ENCODE assay signal across 17 cellular contexts in the genomic region with DNA sequence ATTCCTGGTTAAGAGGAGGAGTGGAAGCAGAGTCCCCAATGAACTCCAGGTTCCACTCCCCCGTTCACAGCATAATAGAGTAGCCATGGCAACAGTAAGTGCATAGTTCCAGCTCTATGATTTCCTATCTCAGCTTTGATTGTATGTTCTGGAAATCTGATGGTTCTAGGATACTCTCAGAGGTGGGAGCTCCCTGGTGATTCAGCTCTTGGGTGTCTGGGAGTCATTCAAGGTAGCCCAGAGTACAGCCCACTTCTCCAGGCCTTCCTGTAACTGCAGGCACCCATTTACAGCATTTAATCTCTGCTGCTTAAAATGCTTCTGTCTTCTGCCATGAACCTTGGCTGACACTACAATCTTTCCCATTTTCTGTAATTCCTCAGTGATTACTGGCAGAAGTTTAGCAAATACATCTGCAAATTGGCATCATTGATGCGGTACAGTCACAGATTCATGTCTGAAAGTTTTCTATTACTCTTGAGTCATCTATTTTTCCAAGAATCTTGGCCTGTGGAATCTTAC.
DNase-seq lines count a peak whose midpoint lies in the region; ATAC-seq and TF ChIP-seq lines count a peak whose summit lies in the region.
"Had no signal": no experiment of that assay in that cellular context is flagged by ENCODE, and none has a peak within 500 bp of the region (broad histone marks: within the 10 kb centered on the region; RNA-seq: fewer than 3 reads in every experiment).

No MANE protein-coding gene starts in this region.

- no TSS peak for BruUV-seq in MCF 10A (replicated peaks; lab: Mats Ljungman, UMichigan)

- no peaks in the 10 kb centered on the region for H3K27me3 Mint-ChIP-seq in MCF 10A (ENCODE audit: insufficient read depth, unreplicated experiment)
- H3K27me3 Mint-ChIP-seq: memory B cell had no signal

- no peaks in the 10 kb centered on the region for H3K27me3 ChIP-seq in breast epithelium
- no peaks in the 10 kb centered on the region for H3K27me3 ChIP-seq in skeletal muscle tissue (ENCODE audit: control insufficient read depth in 3 of 3, insufficient read depth in 3 of 3, low read length in 3 of 3)
- H3K27me3 ChIP-seq: adrenal gland, pancreas, SJSA1 had no signal

- H3K9me3 Mint-ChIP-seq in MCF 10A (ENCODE audit: unreplicated experiment): peaks cover 6% of the 10 kb centered on the region
- H3K9me3 Mint-ChIP-seq: memory B cell had no signal

- no peaks in the 10 kb centered on the region for H3K36me3 Mint-ChIP-seq in MCF 10A (ENCODE audit: insufficient read depth, unreplicated experiment)
- H3K36me3 Mint-ChIP-seq: memory B cell had no signal

- no peaks in the 10 kb centered on the region for H3K36me3 ChIP-seq in breast epithelium
- no peaks in the 10 kb centered on the region for H3K36me3 ChIP-seq in skeletal muscle tissue (ENCODE audit: control insufficient read depth in 3 of 3, insufficient read depth in 3 of 3, low read length in 3 of 3)
- H3K36me3 ChIP-seq: adrenal gland, pancreas, SJSA1 had no signal

- TF ChIP-seq POLR2A in breast epithelium (IDR thresholded peaks at IDR 0.05): no peak

- TF ChIP-seq CTCF in MCF 10A (IDR thresholded peaks at IDR 0.05; ENCODE audit: unreplicated experiment): no peak
- no peak for TF ChIP-seq CTCF in breast epithelium (IDR thresholded peaks at IDR 0.05)

- H3K9me3 ChIP-seq in breast epithelium (no peaks in the 10 kb centered on the region), skeletal muscle tissue (ENCODE audit: control insufficient read depth in 3 of 3, low read length in 3 of 3) (no peaks in the 10 kb centered on the region)
- H3K9me3 ChIP-seq: pancreas, SJSA1 had no signal

- ATAC-seq in GM19023 (IDR thresholded peaks at IDR 0.05; ENCODE audit: unreplicated experiment): no peak

- POLR2A ChIA-PET in MCF 10A (lab: Yijun Ruan, JAX): no interaction called here

- no peaks in the 10 kb centered on the region for H3K4me1 ChIP-seq in breast epithelium
- no peaks in the 10 kb centered on the region for H3K4me1 ChIP-seq in skeletal muscle tissue (ENCODE audit: control insufficient read depth in 3 of 3, insufficient read depth in 3 of 3, low read length in 3 of 3)
- H3K4me1 ChIP-seq: adrenal gland, pancreas, SJSA1 had no signal

- no peak overlapping the region for H3K4me3 Mint-ChIP-seq in MCF 10A (ENCODE audit: unreplicated experiment)
- H3K4me3 Mint-ChIP-seq: endodermal cell, memory B cell had no signal

- H3K27ac ChIP-seq in breast epithelium: peak overlapping the region in 1 of 2 donors; percentile 38
- H3K27ac ChIP-seq in skeletal muscle tissue (ENCODE audit: low read depth, low read length): peak overlapping the region; percentile 18
- H3K27ac ChIP-seq: adrenal gland, pancreas, SJSA1 had no signal

- intact Hi-C loops in MCF 10A (cut with micrococcal nuclease) (no loop called here), breast epithelium (cut with DNase I; ENCODE audit: low total_unique reads) (no loop called here)

- no peaks in the 10 kb centered on the region for H3K4me1 Mint-ChIP-seq in MCF 10A (ENCODE audit: insufficient read depth, unreplicated experiment)
- H3K4me1 Mint-ChIP-seq: endodermal cell, memory B cell had no signal

- no peak overlapping the region for H3K27ac Mint-ChIP-seq in MCF 10A (ENCODE audit: low read depth, unreplicated experiment)
- H3K27ac Mint-ChIP-seq: endodermal cell, memory B cell had no signal

- H3K9ac ChIP-seq in skeletal muscle tissue (ENCODE audit: low read depth in 1 of 3, low read length in 3 of 3): no peak overlapping the region

- H3K4me3 ChIP-seq in breast epithelium (no peak overlapping the region), skeletal muscle tissue (ENCODE audit: low read length in 3 of 3) (no peak overlapping the region)
- H3K4me3 ChIP-seq: adrenal gland, pancreas, SJSA1 had no signal

- peak; percentile 34 for DNase-seq in MCF 10A (ENCODE audit: unreplicated experiment)
- no peak for DNase-seq in breast epithelium (ENCODE audit: low spot score in 2 of 2)
- peak; percentile 64 for DNase-seq in amniotic stem cell (lab: John Stamatoyannopoulos, UW)
- DNase-seq in glomerular visceral epithelial cell (ENCODE audit: extremely low spot score): peak; percentile 26
- DNase-seq in SW 1271 (lab: John Stamatoyannopoulos, UW): no peak
- DNase-seq in cortex of kidney (lab: John Stamatoyannopoulos, UW): no peak
- DNase-seq: activated CD4-positive, CD25-positive, alpha-beta regulatory T cell; DMS79 treated with DMSO at 0.1 percent for 48 hours; endodermal cell; NCI-H1417 treated with DMSO at 0.1 percent for 48 hours; pancreas; stimulated activated CD4-positive, alpha-beta T cell treated with anti-CD3 and anti-CD28 coated beads, Interleukin-2, amount 100 ng/mL, for 24 hours had no signal

- CTCF ChIA-PET in MCF 10A (lab: Yijun Ruan, JAX): interaction anchor here (1.0 kb wide), 1 partner anchor 10 kb away, joined by 3 read pairs; no protein-coding TSS in a partner anchor

Comparison
In these comparisons a context has a peak if more than half of its experiments do, and no peak if none do; other contexts are left out.
1. DNase-seq: peak in MCF 10A (single experiment), amniotic stem cell (single experiment) and glomerular visceral epithelial cell (single experiment); none in breast epithelium (0 of 2), SW 1271 (0 of 2) and cortex of kidney (single experiment).